Comparison of ENCODE assay signal across 1 cellular context in the genomic region with DNA sequence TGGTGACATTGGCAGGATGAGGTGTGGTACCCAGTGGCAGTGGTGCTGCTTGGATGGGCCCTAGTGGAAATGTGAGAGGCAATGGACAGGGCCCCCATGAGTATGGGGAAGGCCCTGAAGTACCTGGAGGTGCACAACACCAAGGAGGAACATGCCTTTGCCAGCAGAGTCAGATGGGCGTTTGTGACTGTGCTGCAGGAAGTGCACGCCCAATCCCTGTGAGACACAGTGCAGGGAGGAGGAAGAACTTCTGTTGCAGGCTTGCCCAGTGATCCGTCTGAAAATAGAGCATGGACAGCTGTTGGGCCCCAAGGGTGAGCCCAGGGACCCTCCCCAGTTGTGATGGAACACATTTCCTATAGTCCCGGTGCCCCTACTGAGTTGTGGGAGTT.
TF ChIP-seq lines count a peak whose summit lies in the region.

No MANE protein-coding gene starts in this region.

TF ChIP-seq in H1, 55 proteins besides CTCF, POLR2A, EP300 and RAD21:
- TF ChIP-seq CBX5 (IDR thresholded peaks at IDR 0.05; ENCODE audit: low read depth, low read length) = no peak
TF ChIP-seq in H1: peak in this region for 0.
